In the genomic region with DNA sequence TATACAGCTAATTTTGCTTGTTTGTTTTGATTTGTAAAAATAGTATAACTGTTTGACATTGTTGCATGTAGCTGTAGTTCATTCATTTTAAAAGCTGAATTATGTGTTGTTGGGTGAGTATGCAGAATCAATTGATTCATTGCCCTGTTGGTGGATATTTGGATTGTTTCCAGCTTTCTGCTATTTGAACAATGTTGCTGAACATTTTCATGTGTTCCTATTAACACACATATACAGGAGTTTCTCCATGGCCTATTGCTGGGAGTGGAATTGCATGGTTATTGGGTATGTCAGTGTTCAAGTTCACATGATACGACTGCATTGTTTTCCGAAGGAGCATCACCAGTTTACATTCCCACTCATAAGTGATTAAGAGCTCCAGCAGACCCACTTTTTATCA, we compare ENCODE assay signal across 29 cellular contexts.
DNase-seq lines count a peak whose midpoint lies in the region; ATAC-seq, FAIRE-seq and TF ChIP-seq lines count a peak whose summit lies in the region.
"Had no signal": no experiment of that assay in that cellular context is flagged by ENCODE, and none has a peak within 500 bp of the region (broad histone marks: within the 10 kb centered on the region; RNA-seq: fewer than 3 reads in every experiment).

No MANE protein-coding gene starts in this region.

- peaks cover 0 to 3% (median 0%) of the 10 kb centered on the region in 7 donors for H3K9me3 Mint-ChIP-seq in CD14-positive monocyte
- H3K9me3 Mint-ChIP-seq: activated naive CD4-positive, alpha-beta T cell treated with anti-CD3 and anti-CD28 coated beads, Interleukin-2, amount 10 ng/mL, durations not matched to agents 7 days and 5 days; activated T-cell treated with anti-CD3 and anti-CD28 coated beads, Interleukin-2, amount 50 U/mL, for 72 hours; central memory CD8-positive, alpha-beta T cell had no signal

- no peak overlapping the region for H2AFZ ChIP-seq in keratinocyte (ENCODE audit: control insufficient read depth, low read length)

- peaks cover 42% of the 10 kb centered on the region for H3K79me2 ChIP-seq in keratinocyte (ENCODE audit: control insufficient read depth, insufficient read depth, low read length)

- no peak overlapping the region for H3K9ac ChIP-seq in keratinocyte (ENCODE audit: control insufficient read depth, extremely low read depth, insufficient read depth, low read length)
- H3K9ac ChIP-seq: BLaER1 treated with 17β-estradiol and CSF1 and Interleukin-3, amounts not matched to agents 10 nM and 100 nM; KMS-11 had no signal

- dilution Hi-C loops in keratinocyte (cut with MboI; ENCODE audit: extremely low pct_ligation_motif_present, low sequenced_read_pairs): no loop called here

- H3K4me3 Mint-ChIP-seq in CD14-positive monocyte: no peak overlapping the region
- H3K4me3 Mint-ChIP-seq: activated naive CD4-positive, alpha-beta T cell treated with anti-CD3 and anti-CD28 coated beads, Interleukin-2, amount 10 ng/mL, durations not matched to agents 7 days and 5 days; activated T-cell treated with anti-CD3 and anti-CD28 coated beads, Interleukin-2, amount 50 U/mL, for 72 hours; central memory CD8-positive, alpha-beta T cell; immature natural killer cell; natural killer cell; T-helper 17 cell had no signal

- no peak overlapping the region for H3K4me2 ChIP-seq in keratinocyte (ENCODE audit: control insufficient read depth, extremely low read depth, insufficient read depth, low read depth, low read length)
- H3K4me2 ChIP-seq: KMS-11 had no signal

- H3K27ac Mint-ChIP-seq in CD14-positive monocyte: peak overlapping the region in 4 of 7 donors; percentile 6 to 54 (median 14)
- H3K27ac Mint-ChIP-seq: activated naive CD4-positive, alpha-beta T cell treated with anti-CD3 and anti-CD28 coated beads, Interleukin-2, amount 10 ng/mL, durations not matched to agents 7 days and 5 days; activated T-cell treated with anti-CD3 and anti-CD28 coated beads, Interleukin-2, amount 50 U/mL, for 72 hours; immature natural killer cell; natural killer cell; T-helper 17 cell had no signal

- no peak for TF ChIP-seq EP300 in Ishikawa (IDR thresholded peaks at IDR 0.05; ENCODE audit: borderline replicate concordance)

- no peaks in the 10 kb centered on the region for H3K27me3 ChIP-seq in keratinocyte (ENCODE audit: control insufficient read depth, extremely low read depth, insufficient read depth, low read length)
- H3K27me3 ChIP-seq: uterus had no signal

- H4K20me1 ChIP-seq in keratinocyte (ENCODE audit: control insufficient read depth, extremely low read depth, insufficient read depth, low read length): no peaks in the 10 kb centered on the region
- H4K20me1 ChIP-seq: BLaER1 treated with 17β-estradiol and CSF1 and Interleukin-3, amounts not matched to agents 10 nM and 100 nM had no signal

- no peak for TF ChIP-seq CTCF in CD14-positive monocyte (IDR thresholded peaks at IDR 0.05)
- no peak for TF ChIP-seq CTCF in choroid plexus epithelial cell (conservative IDR thresholded peaks at IDR 0.05; ENCODE audit: low read depth, low read length)
- no peak for TF ChIP-seq CTCF in keratinocyte (optimal IDR thresholded peaks at IDR 0.05 in 1 of 3, IDR thresholded peaks at IDR 0.05 in 1 of 3, conservative IDR thresholded peaks at IDR 0.05 in 1 of 3; ENCODE audit: extremely low read depth in 1 of 3, insufficient read depth in 2 of 3, low read length in 3 of 3)

- no peaks in the 10 kb centered on the region for H3K9me3 ChIP-seq in keratinocyte (ENCODE audit: control insufficient read depth, low read depth, low read length)
- H3K9me3 ChIP-seq: BLaER1 treated with 17β-estradiol and CSF1 and Interleukin-3, amounts not matched to agents 10 nM and 100 nM; HAP-1; left ventricle myocardium inferior; uterus had no signal

- intact Hi-C loops in CD14-positive monocyte (cut with micrococcal nuclease): loop anchor here (2.0 to 10.0 kb wide), 4 partner anchors 35 to 485 kb away; a partner anchor contains a TSS

- peaks cover 0 to 4% of the 10 kb centered on the region in 2 donors for H3K36me3 Mint-ChIP-seq in CD14-positive monocyte
- H3K36me3 Mint-ChIP-seq: activated naive CD4-positive, alpha-beta T cell treated with anti-CD3 and anti-CD28 coated beads, Interleukin-2, amount 10 ng/mL, durations not matched to agents 7 days and 5 days; immature natural killer cell; natural killer cell had no signal

- FAIRE-seq in keratinocyte (lab: Jason Lieb, UNC): no peak
- FAIRE-seq: GM12891 had no signal

- H3K4me3 ChIP-seq in choroid plexus epithelial cell (ENCODE audit: low read depth, low read length) (no peak overlapping the region), keratinocyte (ENCODE audit: control insufficient read depth in 2 of 3, extremely low read depth in 1 of 3, insufficient read depth in 2 of 3, low read depth in 1 of 3, low read length in 3 of 3) (no peak overlapping the region)
- H3K4me3 ChIP-seq: BLaER1 treated with 17β-estradiol and CSF1 and Interleukin-3, amounts not matched to agents 10 nM and 100 nM; HAP-1; left ventricle myocardium inferior; smooth muscle cell; uterus had no signal

- H3K4me1 Mint-ChIP-seq in CD14-positive monocyte: peaks cover 40% of the 10 kb centered on the region
- H3K4me1 Mint-ChIP-seq: activated naive CD4-positive, alpha-beta T cell treated with anti-CD3 and anti-CD28 coated beads, Interleukin-2, amount 10 ng/mL, durations not matched to agents 7 days and 5 days; central memory CD8-positive, alpha-beta T cell; immature natural killer cell; natural killer cell had no signal

- no peak for TF ChIP-seq RAD21 in Ishikawa (IDR thresholded peaks at IDR 0.05; ENCODE audit: low read depth)

- H3K27ac ChIP-seq in keratinocyte (ENCODE audit: control insufficient read depth, insufficient read depth, low read length): peak overlapping the region; percentile 38
- H3K27ac ChIP-seq: KMS-11, left ventricle myocardium inferior had no signal

- ATAC-seq in HG02852 (IDR thresholded peaks at IDR 0.05; ENCODE audit: unreplicated experiment): no peak
- ATAC-seq: activated T-cell treated with anti-CD3 and anti-CD28 coated beads, Interleukin-2, amount 50 U/mL, for 72 hours; natural killer cell; T-helper 17 cell had no signal

- peaks cover 0 to 3% of the 10 kb centered on the region in 2 experiments for H3K36me3 ChIP-seq in keratinocyte (ENCODE audit: control insufficient read depth in 2 of 2, extremely low read depth in 1 of 2, insufficient read depth in 2 of 2, low read length in 2 of 2)
- H3K36me3 ChIP-seq: BLaER1 treated with 17β-estradiol and CSF1 and Interleukin-3, amounts not matched to agents 10 nM and 100 nM; HAP-1; left ventricle myocardium inferior; uterus had no signal

- peaks cover 68% of the 10 kb centered on the region for H3K4me1 ChIP-seq in keratinocyte (ENCODE audit: control insufficient read depth, extremely low read depth, insufficient read depth, low read length)

- H3K9me1 ChIP-seq in keratinocyte (ENCODE audit: control insufficient read depth, extremely low read depth, insufficient read depth, low read length): no peaks in the 10 kb centered on the region

- H3K27me3 Mint-ChIP-seq in CD14-positive monocyte (ENCODE audit: low read depth in 3 of 3): peaks cover 0 to 6% (median 0%) of the 10 kb centered on the region in 3 donors
- H3K27me3 Mint-ChIP-seq: activated naive CD4-positive, alpha-beta T cell treated with anti-CD3 and anti-CD28 coated beads, Interleukin-2, amount 10 ng/mL, durations not matched to agents 7 days and 5 days; central memory CD8-positive, alpha-beta T cell had no signal

- DNase-seq in CD14-positive monocyte (ENCODE audit: low spot score) (no peak), choroid plexus epithelial cell (ENCODE audit: low read depth) (peak; percentile 49), keratinocyte (ENCODE audit: low read depth, low spot score) (no peak), NOMO-1 treated with DMSO at 0.1 percent for 48 hours (lab: John Stamatoyannopoulos, UW; ENCODE audit: unreplicated experiment) (no peak)
- no peak for DNase-seq in stimulated activated CD4-positive, alpha-beta T cell treated with anti-CD3 and anti-CD28 coated beads, Interleukin-4, amount 100 ng/mL, for 1 hour
- DNase-seq in activated T-cell treated with anti-CD3 and anti-CD28 coated beads, Interleukin-2, amount 50 U/mL, for 48 hours: no peak
- DNase-seq: activated naive CD4-positive, alpha-beta T cell treated with anti-CD3 and anti-CD28 coated beads, Interleukin-2, amount 10 ng/mL, durations not matched to agents 7 days and 5 days; activated T-cell treated with anti-CD3 and anti-CD28 coated beads, Interleukin-2, amount 50 U/mL, for 72 hours; anterior cingulate cortex; foreskin melanocyte; hippocampal formation; immature natural killer cell; left ventricle myocardium inferior; midbrain; natural killer cell; NCI-H1436; NK-92 treated with Interleukin-12 subunit alpha and Interleukin-12 subunit beta, amount 100 ng/mL, for 24 hours; retina; stimulated activated CD4-positive, alpha-beta T cell treated with anti-CD3 and anti-CD28 coated beads, Interleukin-2, amount 100 ng/mL, for 24 hours; T-helper 17 cell; uterus had no signal

TF ChIP-seq in Ishikawa, 13 proteins besides CTCF, POLR2A, EP300 and RAD21:
- TF ChIP-seq CEBPB (IDR thresholded peaks at IDR 0.05) (no peak), YY1 (IDR thresholded peaks at IDR 0.05; ENCODE audit: low read depth) (no peak), TAF1 (IDR thresholded peaks at IDR 0.05; ENCODE audit: low read depth) (no peak), CREB1 (IDR thresholded peaks at IDR 0.05; ENCODE audit: low read depth) (no peak), TCF12 (IDR thresholded peaks at IDR 0.05; ENCODE audit: low read depth) (no peak), NFIC (IDR thresholded peaks at IDR 0.05) (peak; percentile 30; the same call in 1 of the 2 replicates), EGR1 (IDR thresholded peaks at IDR 0.05) (no peak)
- TF ChIP-seq, protein P1, sequence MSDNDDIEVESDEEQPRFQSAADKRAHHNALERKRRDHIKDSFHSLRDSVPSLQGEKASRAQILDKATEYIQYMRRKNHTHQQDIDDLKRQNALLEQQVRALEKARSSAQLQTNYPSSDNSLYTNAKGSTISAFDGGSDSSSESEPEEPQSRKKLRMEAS (IDR thresholded peaks at IDR 0.05): no peak
